ENCODE assay signal across 8 cellular contexts in the genomic region with DNA sequence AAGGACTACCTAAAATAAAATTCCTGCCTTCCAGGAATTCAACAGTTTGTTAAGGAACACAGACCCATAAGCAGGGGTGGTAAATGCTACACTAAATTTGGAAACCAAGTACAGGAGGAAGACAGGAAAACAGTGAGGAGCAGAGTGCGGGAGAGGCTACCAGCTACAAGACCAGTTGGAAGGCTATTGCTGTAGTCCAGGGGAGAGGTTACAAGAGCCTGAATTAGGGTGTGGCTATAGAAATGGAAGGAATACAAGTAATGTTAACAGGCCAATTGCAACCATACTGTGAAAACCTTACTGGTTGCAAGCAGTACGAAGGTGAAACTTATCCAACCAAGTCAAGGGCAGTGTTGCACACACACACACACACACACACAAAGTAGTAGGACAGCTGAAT. TPM values are rescaled to one million over a fixed set of nuclear protein-coding genes. Genes with fewer than 3 reads are reported as not detected.
DNase-seq lines count a peak whose midpoint lies in the region; ATAC-seq and TF ChIP-seq lines count a peak whose summit lies in the region.

No MANE protein-coding gene starts in this region.

- H3K36me3 ChIP-seq in thoracic aorta = peaks cover 5% of the 10 kb centered on the region

- CTCF ChIA-PET in activated naive CD4-positive, alpha-beta T cell treated with anti-CD3 and anti-CD28 coated beads, Interleukin-2, amount 10 ng/mL, durations not matched to agents 7 days and 5 days (lab: Charles Lee) = interaction anchor here (0.6 to 1.2 kb wide), 5 partner anchors 12 to 144 kb away, joined by 3 to 4 read pairs (median 3); a partner anchor contains a TSS
- CTCF ChIA-PET in activated CD4-positive, alpha-beta memory T cell treated with anti-CD3 and anti-CD28 coated beads for 36 hours (lab: Charles Lee) = interaction anchor here (0.9 to 2.3 kb wide), 4 partner anchors 11 to 729 kb away, joined by 3 to 11 read pairs (median 8); a partner anchor contains a TSS

- no peaks in the 10 kb centered on the region for H3K9me3 Mint-ChIP-seq in activated naive CD4-positive, alpha-beta T cell treated with anti-CD3 and anti-CD28 coated beads, Interleukin-2, amount 10 ng/mL, durations not matched to agents 7 days and 5 days
- H3K9me3 Mint-ChIP-seq in activated CD4-positive, alpha-beta memory T cell treated with anti-CD3 and anti-CD28 coated beads for 36 hours = no peaks in the 10 kb centered on the region
- no peaks in the 10 kb centered on the region for H3K9me3 Mint-ChIP-seq in immature natural killer cell

- ATAC-seq in thoracic aorta (ENCODE audit: insufficient number of reproducible peaks, low FRiP score, low read depth) (no peak), GM19324 (IDR thresholded peaks at IDR 0.05; ENCODE audit: low FRiP score, unreplicated experiment) (no peak), HG02678 (IDR thresholded peaks at IDR 0.05; ENCODE audit: unreplicated experiment) (no peak), GM18519 (IDR thresholded peaks at IDR 0.05; ENCODE audit: low FRiP score, unreplicated experiment) (no peak)

- no peak for TF ChIP-seq CTCF in thoracic aorta (IDR thresholded peaks at IDR 0.05)

- peak overlapping the region; percentile 79 for H3K4me3 ChIP-seq in thoracic aorta

- peaks cover 9% of the 10 kb centered on the region for H3K36me3 Mint-ChIP-seq in activated naive CD4-positive, alpha-beta T cell treated with anti-CD3 and anti-CD28 coated beads, Interleukin-2, amount 10 ng/mL, durations not matched to agents 7 days and 5 days
- H3K36me3 Mint-ChIP-seq in activated CD4-positive, alpha-beta memory T cell treated with anti-CD3 and anti-CD28 coated beads for 36 hours = peaks cover 7% of the 10 kb centered on the region
- peaks cover 0 to 4% (median 0%) of the 10 kb centered on the region in 3 donors for H3K36me3 Mint-ChIP-seq in immature natural killer cell

- no peaks in the 10 kb centered on the region for H3K9me3 ChIP-seq in thoracic aorta

- H3K27me3 ChIP-seq in thoracic aorta (replicated peaks; ENCODE audit: insufficient read depth) = no peaks in the 10 kb centered on the region

- peak overlapping the region; percentile 88 for H3K4me3 Mint-ChIP-seq in activated naive CD4-positive, alpha-beta T cell treated with anti-CD3 and anti-CD28 coated beads, Interleukin-2, amount 10 ng/mL, durations not matched to agents 7 days and 5 days
- H3K4me3 Mint-ChIP-seq in activated CD4-positive, alpha-beta memory T cell treated with anti-CD3 and anti-CD28 coated beads for 36 hours = peak overlapping the region; percentile 91
- H3K4me3 Mint-ChIP-seq in immature natural killer cell = peak overlapping the region; percentile 96 to 99 (median 98)

- intact Hi-C loops in activated CD4-positive, alpha-beta memory T cell treated with anti-CD3 and anti-CD28 coated beads for 36 hours (cut with micrococcal nuclease) = loop anchor here (2.0 to 10.0 kb wide), 5 partner anchors 37 to 1159 kb away; a partner anchor contains a TSS

- peak overlapping the region in 1 of 2 donors; percentile 94 for H3K27ac ChIP-seq in thoracic aorta

- H3K27me3 Mint-ChIP-seq in activated naive CD4-positive, alpha-beta T cell treated with anti-CD3 and anti-CD28 coated beads, Interleukin-2, amount 10 ng/mL, durations not matched to agents 7 days and 5 days = peaks cover 18% of the 10 kb centered on the region
- H3K27me3 Mint-ChIP-seq in activated CD4-positive, alpha-beta memory T cell treated with anti-CD3 and anti-CD28 coated beads for 36 hours = peaks cover 7% of the 10 kb centered on the region
- peaks cover 6 to 14% (median 7%) of the 10 kb centered on the region in 3 donors for H3K27me3 Mint-ChIP-seq in immature natural killer cell (ENCODE audit: low read depth in 3 of 3)

- H3K4me1 Mint-ChIP-seq in activated naive CD4-positive, alpha-beta T cell treated with anti-CD3 and anti-CD28 coated beads, Interleukin-2, amount 10 ng/mL, durations not matched to agents 7 days and 5 days = peaks cover 36% of the 10 kb centered on the region
- peaks cover 29% of the 10 kb centered on the region for H3K4me1 Mint-ChIP-seq in activated CD4-positive, alpha-beta memory T cell treated with anti-CD3 and anti-CD28 coated beads for 36 hours (ENCODE audit: low read depth)
- H3K4me1 Mint-ChIP-seq in immature natural killer cell = peaks cover 35 to 47% of the 10 kb centered on the region in 2 donors

- no peak for DNase-seq in activated naive CD4-positive, alpha-beta T cell treated with anti-CD3 and anti-CD28 coated beads, Interleukin-2, amount 10 ng/mL, durations not matched to agents 7 days and 5 days
- DNase-seq in activated naive CD4-positive, alpha-beta T cell treated with anti-CD3 and anti-CD28 coated beads, Interleukin-2, amount 50 U/mL, for 16 hours = no peak
- no peak for DNase-seq in activated CD4-positive, alpha-beta memory T cell treated with anti-CD3 and anti-CD28 coated beads for 36 hours
- DNase-seq in immature natural killer cell (no peak), thoracic aorta (ENCODE audit: low spot score) (no peak)

- H3K27ac Mint-ChIP-seq in activated naive CD4-positive, alpha-beta T cell treated with anti-CD3 and anti-CD28 coated beads, Interleukin-2, amount 10 ng/mL, durations not matched to agents 7 days and 5 days = peak overlapping the region; percentile 95
- H3K27ac Mint-ChIP-seq in activated CD4-positive, alpha-beta memory T cell treated with anti-CD3 and anti-CD28 coated beads for 36 hours = peak overlapping the region; percentile 93
- peak overlapping the region in 3 of 6 donors; percentile 11 to 96 (median 72) for H3K27ac Mint-ChIP-seq in immature natural killer cell

- POLR2A ChIA-PET in activated CD4-positive, alpha-beta memory T cell treated with anti-CD3 and anti-CD28 coated beads for 36 hours (lab: Charles Lee) = interaction anchor here (0.9 to 2.6 kb wide), 3 partner anchors 12 to 248 kb away, joined by 3 to 16 read pairs (median 8); a partner anchor contains a TSS

- H3K4me1 ChIP-seq in thoracic aorta (ENCODE audit: control insufficient read depth in 1 of 2, low read depth in 2 of 2) = peaks cover 23 to 34% of the 10 kb centered on the region in 2 donors

RNA-seq across cellular contexts. Expression of a gene that starts 0.9 kb away (rescaled TPM):
- total RNA-seq in activated CD4-positive, alpha-beta memory T cell treated with anti-CD3 and anti-CD28 coated beads for 36 hours = 10 to 100 TPM; 37.7 to 39.6 TPM
- polyA plus RNA-seq in immature natural killer cell = 10 to 100 TPM; 33.5 to 61.1 (median 34.1) TPM
- total RNA-seq in thoracic aorta = 100 to 1,000 TPM in 1 of 2 donors, 10 to 100 TPM in 1; 82.7 to 189 TPM

RNA-seq across cellular contexts. Expression of a gene that starts 11.5 kb away (rescaled TPM):
- 10 to 100 TPM; 21.7 to 22.6 TPM for total RNA-seq in activated CD4-positive, alpha-beta memory T cell treated with anti-CD3 and anti-CD28 coated beads for 36 hours
- 10 to 100 TPM in 2 of 3 donors, 1 to 10 TPM in 1; 7.3 to 14.0 (median 11.5) TPM for polyA plus RNA-seq in immature natural killer cell
- 10 to 100 TPM in 1 of 2 donors, 1 to 10 TPM in 1; 9.9 to 12.6 TPM for total RNA-seq in thoracic aorta

RNA-seq across cellular contexts. Expression of a gene that starts 54.0 kb away (rescaled TPM):
- not detected for total RNA-seq in activated CD4-positive, alpha-beta memory T cell treated with anti-CD3 and anti-CD28 coated beads for 36 hours
- not detected for polyA plus RNA-seq in immature natural killer cell
- total RNA-seq in thoracic aorta = not detected
